Comparison of ENCODE assay signal across 12 cellular contexts in genomic region chr10:6036861-6037321, GRCh38. TPM values are rescaled to one million over a fixed set of nuclear protein-coding genes. Genes with fewer than 3 reads are reported as not detected.
DNase-seq lines count a peak whose midpoint lies in the region; ATAC-seq, FAIRE-seq and TF ChIP-seq lines count a peak whose summit lies in the region.
"Had no signal": no experiment of that assay in that cellular context is flagged by ENCODE, and none has a peak within 500 bp of the region (broad histone marks: within the 10 kb centered on the region; RNA-seq: fewer than 3 reads in every experiment).

No MANE protein-coding gene starts in this region.

- H3K27ac ChIP-seq in ovary: no peak overlapping the region
- H3K27ac ChIP-seq in kidney (ENCODE audit: low read depth in 2 of 2, low read length in 2 of 2): no peak overlapping the region
- H3K27ac ChIP-seq: transverse colon had no signal

- no peak for TF ChIP-seq EP300 in ovary (IDR thresholded peaks at IDR 0.05)

- no peak for TF ChIP-seq POLR2A in GM12892 (IDR thresholded peaks at IDR 0.05; ENCODE audit: low read depth, low read length)
- TF ChIP-seq POLR2A in ovary (IDR thresholded peaks at IDR 0.05): no peak

- WGBS in ovary, 3 donors: 75 to 83% (median 83%) methylated on average over 11 of the region's 11 CpGs

- H3K36me3 ChIP-seq in ovary (no peaks in the 10 kb centered on the region), kidney (ENCODE audit: control insufficient read depth in 1 of 2, insufficient read depth in 2 of 2, low read length in 2 of 2) (no peaks in the 10 kb centered on the region)
- H3K36me3 ChIP-seq: transverse colon had no signal

- peak; percentile 77 to 95 for ATAC-seq in naive B cell (ENCODE audit: low read depth in 2 of 2)
- no peak for ATAC-seq in HG02981 (IDR thresholded peaks at IDR 0.05; ENCODE audit: unreplicated experiment)
- no peak for ATAC-seq in GM21528 (IDR thresholded peaks at IDR 0.05; ENCODE audit: low FRiP score, unreplicated experiment)

- H3K4me3 ChIP-seq in Jurkat, Clone E6-1 (ENCODE audit: low read length): no peak overlapping the region
- no peak overlapping the region for H3K4me3 ChIP-seq in ovary
- no peak overlapping the region for H3K4me3 ChIP-seq in kidney (ENCODE audit: low read length in 2 of 2)
- H3K4me3 ChIP-seq: transverse colon had no signal

- FAIRE-seq in GM12892 (lab: Jason Lieb, UNC): peak; percentile 96
- no peak for FAIRE-seq in kidney (lab: Jason Lieb, UNC)

- H3K27me3 ChIP-seq in ovary: no peaks in the 10 kb centered on the region
- H3K27me3 ChIP-seq: transverse colon had no signal

- TF ChIP-seq CTCF in ovary (IDR thresholded peaks at IDR 0.05) (no peak), kidney (IDR thresholded peaks at IDR 0.05; ENCODE audit: borderline replicate concordance, extremely low read depth, insufficient read depth) (no peak)

- H3K36me3 Mint-ChIP-seq in activated T-helper 2 cell treated with anti-CD3 and anti-CD28 coated beads, Interferon-gamma antibody, Interleukin-2, Interleukin-4, amounts not matched to agents 10 μg/mL and 5 μg/mL and 100 μg/mL, durations not matched to agents 14 hours and 24 hours and 36 hours (ENCODE audit: low read depth): peaks cover 100% of the 10 kb centered on the region
- peaks cover 0 to 8% of the 10 kb centered on the region in 2 donors for H3K36me3 Mint-ChIP-seq in naive B cell

- H3K4me1 Mint-ChIP-seq in activated T-helper 2 cell treated with anti-CD3 and anti-CD28 coated beads, Interferon-gamma antibody, Interleukin-2, Interleukin-4, amounts not matched to agents 10 μg/mL and 5 μg/mL and 100 μg/mL, durations not matched to agents 14 hours and 24 hours and 36 hours (ENCODE audit: low read depth): peaks cover 74% of the 10 kb centered on the region
- H3K4me1 Mint-ChIP-seq in naive B cell: peaks cover 10 to 21% (median 14%) of the 10 kb centered on the region in 3 donors

- no peaks in the 10 kb centered on the region for H3K4me1 ChIP-seq in ovary (ENCODE audit: insufficient read depth)
- no peaks in the 10 kb centered on the region for H3K4me1 ChIP-seq in kidney (ENCODE audit: control insufficient read depth in 1 of 2, insufficient read depth in 1 of 2, low read depth in 1 of 2, low read length in 2 of 2)

- H3K9me3 ChIP-seq in ovary (no peaks in the 10 kb centered on the region), kidney (ENCODE audit: control insufficient read depth in 1 of 2, low read length in 2 of 2) (no peaks in the 10 kb centered on the region)
- H3K9me3 ChIP-seq: transverse colon had no signal

- H3K27me3 Mint-ChIP-seq in activated T-helper 2 cell treated with anti-CD3 and anti-CD28 coated beads, Interferon-gamma antibody, Interleukin-2, Interleukin-4, amounts not matched to agents 10 μg/mL and 5 μg/mL and 100 μg/mL, durations not matched to agents 14 hours and 24 hours and 36 hours (ENCODE audit: low read depth): no peaks in the 10 kb centered on the region
- H3K27me3 Mint-ChIP-seq in naive B cell: no peaks in the 10 kb centered on the region

- peak overlapping the region; percentile 8 for H3K4me3 Mint-ChIP-seq in activated T-helper 2 cell treated with anti-CD3 and anti-CD28 coated beads, Interferon-gamma antibody, Interleukin-2, Interleukin-4, amounts not matched to agents 10 μg/mL and 5 μg/mL and 100 μg/mL, durations not matched to agents 14 hours and 24 hours and 36 hours (ENCODE audit: low read depth)
- H3K4me3 Mint-ChIP-seq in naive B cell: peak overlapping the region in 1 of 8 donors; percentile 40
- H3K4me3 Mint-ChIP-seq: neural crest cell had no signal

- intact Hi-C loops in activated T-helper 2 cell treated with anti-CD3 and anti-CD28 coated beads, Interferon-gamma antibody, Interleukin-2, Interleukin-4, amounts not matched to agents 10 μg/mL and 5 μg/mL and 100 μg/mL, durations not matched to agents 14 hours and 24 hours and 36 hours (cut with micrococcal nuclease): no loop called here
- intact Hi-C loops in ovary (cut with DNase I): no loop called here
- intact Hi-C loops in kidney (cut with DNase I): no loop called here

- H3K9ac ChIP-seq in kidney (ENCODE audit: low read length in 2 of 2): no peak overlapping the region

- no peak for DNase-seq in GM12892 (ENCODE audit: insufficient read length)
- peak; percentile 75 for DNase-seq in Jurkat, Clone E6-1 (ENCODE audit: low read depth, low spot score)
- DNase-seq in activated T-helper 2 cell treated with anti-CD3 and anti-CD28 coated beads, Interferon-gamma antibody, Interleukin-2, Interleukin-4, amounts not matched to agents 10 μg/mL and 5 μg/mL and 100 μg/mL, durations not matched to agents 14 hours and 24 hours and 36 hours (ENCODE audit: low spot score): peak; percentile 8
- peak; percentile 33 for DNase-seq in naive B cell
- DNase-seq in ovary: no peak
- no peak for DNase-seq in kidney
- DNase-seq: aorta, transverse colon had no signal

- peak overlapping the region; percentile 79 for H3K27ac Mint-ChIP-seq in activated T-helper 2 cell treated with anti-CD3 and anti-CD28 coated beads, Interferon-gamma antibody, Interleukin-2, Interleukin-4, amounts not matched to agents 10 μg/mL and 5 μg/mL and 100 μg/mL, durations not matched to agents 14 hours and 24 hours and 36 hours
- H3K27ac Mint-ChIP-seq in naive B cell: peak overlapping the region in 3 of 6 donors; percentile 39 to 82 (median 79)

- H3K9me3 Mint-ChIP-seq in activated T-helper 2 cell treated with anti-CD3 and anti-CD28 coated beads, Interferon-gamma antibody, Interleukin-2, Interleukin-4, amounts not matched to agents 10 μg/mL and 5 μg/mL and 100 μg/mL, durations not matched to agents 14 hours and 24 hours and 36 hours: peaks cover 11% of the 10 kb centered on the region
- H3K9me3 Mint-ChIP-seq in naive B cell: peaks cover 0 to 3% (median 0%) of the 10 kb centered on the region in 7 donors
- H3K9me3 Mint-ChIP-seq: neural crest cell had no signal

RNA-seq across cellular contexts. Expression of gene IL2RA, which starts 25.3 kb away (rescaled TPM):
- polyA plus RNA-seq in GM12892 (2012; ENCODE audit: missing spikeins): 7.2 TPM
- polyA plus RNA-seq in Jurkat, Clone E6-1 (2012; ENCODE audit: insufficient read depth, insufficient read length): not detected
- 1,777 and 1,808 TPM in 2 replicates for total RNA-seq in activated T-helper 2 cell treated with anti-CD3 and anti-CD28 coated beads, Interferon-gamma antibody, Interleukin-2, Interleukin-4, amounts not matched to agents 10 μg/mL and 5 μg/mL and 100 μg/mL, durations not matched to agents 14 hours and 24 hours and 36 hours
- polyA plus RNA-seq in naive B cell (ENCODE audit: low read depth in 6 of 6) (1 to 10 TPM; 1.8 to 9.2 (median 4.7) TPM), ovary (1 to 10 TPM in 1 of 2 donors, under 1 TPM in 1; 0.07 to 5.2 TPM), kidney (ENCODE audit: insufficient read depth, low read depth, low replicate concordance) (0.54 TPM)
- total RNA-seq in ovary (1 to 10 TPM in 2 of 7 donors, under 1 TPM in 3, not detected in 2; 0.13 to 1.3 (median 0.90) TPM), kidney (11.9 TPM)
- total RNA-seq: MCF 10A, neural crest cell had no signal

RNA-seq across cellular contexts. Expression of gene RBM17, which starts 51.9 kb away (rescaled TPM):
- 95.0 TPM for polyA plus RNA-seq in GM12892 (2012; ENCODE audit: missing spikeins)
- polyA plus RNA-seq in Jurkat, Clone E6-1 (2012; ENCODE audit: insufficient read depth, insufficient read length): 223 TPM
- 257 and 266 TPM in 2 replicates for total RNA-seq in activated T-helper 2 cell treated with anti-CD3 and anti-CD28 coated beads, Interferon-gamma antibody, Interleukin-2, Interleukin-4, amounts not matched to agents 10 μg/mL and 5 μg/mL and 100 μg/mL, durations not matched to agents 14 hours and 24 hours and 36 hours
- polyA plus RNA-seq in naive B cell (ENCODE audit: low read depth in 6 of 6) (100 to 1,000 TPM in 1 of 6 donors, 10 to 100 TPM in 5; 50.4 to 118 (median 89.6) TPM), ovary (10 to 100 TPM; 62.1 to 94.4 TPM), kidney (ENCODE audit: insufficient read depth, low read depth, low replicate concordance) (46.4 TPM)
- total RNA-seq in ovary (10 to 100 TPM; 56.2 to 89.7 (median 70.3) TPM), kidney (91.9 TPM)

RNA-seq across cellular contexts. Expression of gene IL15RA, which starts 59.5 kb away (rescaled TPM):
- 6.9 TPM for polyA plus RNA-seq in GM12892 (2012; ENCODE audit: missing spikeins)
- polyA plus RNA-seq in Jurkat, Clone E6-1 (2012; ENCODE audit: insufficient read depth, insufficient read length): not detected
- total RNA-seq in activated T-helper 2 cell treated with anti-CD3 and anti-CD28 coated beads, Interferon-gamma antibody, Interleukin-2, Interleukin-4, amounts not matched to agents 10 μg/mL and 5 μg/mL and 100 μg/mL, durations not matched to agents 14 hours and 24 hours and 36 hours: 19.2 and 19.8 TPM in 2 replicates
- polyA plus RNA-seq in naive B cell (ENCODE audit: low read depth in 6 of 6): 1 to 10 TPM in 3 of 6 donors, under 1 TPM in 2, not detected in 1; 0.94 to 2.3 (median 1.9) TPM
- 10 to 100 TPM in 1 of 7 donors, 1 to 10 TPM in 6; 2.7 to 15.2 (median 6.2) TPM for total RNA-seq in ovary
- polyA plus RNA-seq in ovary: 10 to 100 TPM in 1 of 2 donors, 1 to 10 TPM in 1; 6.3 to 10.0 TPM
- 13.9 TPM for total RNA-seq in kidney
- polyA plus RNA-seq in kidney (ENCODE audit: insufficient read depth, low read depth, low replicate concordance): 6.8 TPM
- total RNA-seq: neural crest cell had no signal

Comparison
In these comparisons a context has a peak if more than half of its experiments do, and no peak if none do; other contexts are left out.
1. DNase-seq: peak in Jurkat, Clone E6-1 (single experiment), activated T-helper 2 cell treated with anti-CD3 and anti-CD28 coated beads, Interferon-gamma antibody, Interleukin-2, Interleukin-4, amounts not matched to agents 10 μg/mL and 5 μg/mL and 100 μg/mL, durations not matched to agents 14 hours and 24 hours and 36 hours (single experiment) and naive B cell (single experiment); none in GM12892 (single experiment), ovary (0 of 5) and kidney (single experiment).
2. ATAC-seq: peak in naive B cell (2 of 2); none in HG02981 (single experiment) and GM21528 (single experiment).
3. RNA of gene IL2RA, which starts 25.3 kb away (total RNA-seq): 1,777 to 1,808 TPM in activated T-helper 2 cell treated with anti-CD3 and anti-CD28 coated beads, Interferon-gamma antibody, Interleukin-2, Interleukin-4, amounts not matched to agents 10 μg/mL and 5 μg/mL and 100 μg/mL, durations not matched to agents 14 hours and 24 hours and 36 hours; 11.9 TPM in kidney (single experiment) and 0.13 to 1.3 TPM in ovary; every median in the first group is over 100 times any median in the second.